Comparison of ENCODE assay signal across 17 cellular contexts in the genomic region with DNA sequence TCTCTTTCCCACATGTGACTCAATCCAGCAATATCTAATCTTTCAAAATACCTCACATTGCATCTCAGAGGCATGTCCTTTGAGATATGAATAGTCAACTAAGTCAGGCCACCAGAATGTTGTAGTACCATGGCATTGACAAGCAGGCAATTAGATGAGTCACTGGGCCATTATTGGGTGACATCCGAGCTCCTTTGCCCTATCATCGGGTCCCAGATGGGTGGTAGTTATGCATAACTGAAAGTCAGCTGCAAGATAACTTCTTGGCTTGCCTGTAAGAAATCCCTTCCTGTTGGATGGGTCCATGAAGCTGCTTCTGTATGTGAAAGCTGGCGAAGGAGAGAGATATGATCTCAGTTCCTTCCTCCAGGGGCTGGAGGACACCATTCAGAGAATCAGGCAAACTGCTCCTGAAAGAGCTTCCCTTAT. TPM values are rescaled to one million over a fixed set of nuclear protein-coding genes. Genes with fewer than 3 reads are reported as not detected.
DNase-seq lines count a peak whose midpoint lies in the region; ATAC-seq and TF ChIP-seq lines count a peak whose summit lies in the region.
"Had no signal": no experiment of that assay in that cellular context is flagged by ENCODE, and none has a peak within 500 bp of the region (broad histone marks: within the 10 kb centered on the region; RNA-seq: fewer than 3 reads in every experiment).

No MANE protein-coding gene starts in this region.

- TF ChIP-seq EP300 in esophagus muscularis mucosa (IDR thresholded peaks at IDR 0.05) = no peak

- H3K9me3 ChIP-seq in left lung = no peaks in the 10 kb centered on the region
- no peaks in the 10 kb centered on the region for H3K9me3 ChIP-seq in esophagus muscularis mucosa
- H3K9me3 ChIP-seq: pancreas had no signal

- WGBS in esophagus muscularis mucosa = 58% methylated on average over 3 of the region's 3 CpGs

- no peaks in the 10 kb centered on the region for H3K36me3 ChIP-seq in left lung
- H3K36me3 ChIP-seq in esophagus muscularis mucosa = no peaks in the 10 kb centered on the region
- H3K36me3 ChIP-seq: BLaER1 treated with 17β-estradiol and CSF1 and Interleukin-3, amounts not matched to agents 10 nM and 100 nM; cardiac muscle cell; pancreas had no signal

- peak; percentile 34 for ATAC-seq in left lung
- ATAC-seq: activated CD8-positive, alpha-beta T cell treated with anti-CD3 and anti-CD28 coated beads for 36 hours; stimulated activated memory B cell treated with anti-CD40 and anti-IgM and Interleukin-4, amounts not matched to agents 10 μg/mL and 1 μg/mL and 100 μg/mL, for 72 hours; T-helper 17 cell had no signal

- no peaks in the 10 kb centered on the region for H3K27me3 ChIP-seq in left lung
- no peaks in the 10 kb centered on the region for H3K27me3 ChIP-seq in esophagus muscularis mucosa
- H3K27me3 ChIP-seq: BLaER1 treated with 17β-estradiol and CSF1 and Interleukin-3, amounts not matched to agents 10 nM and 100 nM; cardiac muscle cell; pancreas had no signal

- H3K4me3 ChIP-seq in left lung = no peak overlapping the region
- H3K4me3 ChIP-seq in esophagus muscularis mucosa = no peak overlapping the region
- H3K4me3 ChIP-seq: BLaER1 treated with 17β-estradiol and CSF1 and Interleukin-3, amounts not matched to agents 10 nM and 100 nM; cardiac muscle cell; pancreas had no signal

- TF ChIP-seq CTCF in left lung (IDR thresholded peaks at IDR 0.05) (no peak), esophagus muscularis mucosa (IDR thresholded peaks at IDR 0.05) (no peak)

- peak; percentile 67 for DNase-seq in CD1c-positive myeloid dendritic cell (ENCODE audit: extremely low spot score)
- peak; percentile 23 for DNase-seq in HT1080 (ENCODE audit: low read depth)
- DNase-seq in T1000 (lab: John Stamatoyannopoulos, UW) = peak; percentile 33
- no peak for DNase-seq in left lung
- no peak for DNase-seq in NCI-H2227 treated with DMSO at 0.1 percent for 48 hours (lab: John Stamatoyannopoulos, UW)
- no peak for DNase-seq in esophagus muscularis mucosa (ENCODE audit: extremely low spot score)
- no peak for DNase-seq in SK-N-DZ (ENCODE audit: low spot score)
- no peak for DNase-seq in activated effector memory CD4-positive, alpha-beta T cell treated with anti-CD3 and anti-CD28 coated beads, Interleukin-2, amount 50 U/mL, for 16 hours
- DNase-seq: activated CD8-positive, alpha-beta T cell treated with anti-CD3 and anti-CD28 coated beads for 36 hours; activated gamma-delta T cell treated with Interleukin-2 at 50 U/mL for 16 hours; midbrain; pancreas; stimulated activated CD4-positive, alpha-beta T cell treated with anti-CD3 and anti-CD28 coated beads, Interleukin-2, amount 100 ng/mL, for 48 hours; T-helper 17 cell had no signal

- no peak for TF ChIP-seq POLR2A in esophagus muscularis mucosa (IDR thresholded peaks at IDR 0.05; ENCODE audit: low read depth)

- no peaks in the 10 kb centered on the region for H3K4me1 ChIP-seq in left lung
- peaks cover 6 to 20% (median 15%) of the 10 kb centered on the region in 4 donors for H3K4me1 ChIP-seq in esophagus muscularis mucosa

- intact Hi-C loops in left lung (cut with DNase I) = no loop called here
- intact Hi-C loops in esophagus muscularis mucosa (cut with DNase I) = no loop called here

- no peak overlapping the region for H3K27ac ChIP-seq in left lung
- H3K27ac ChIP-seq in esophagus muscularis mucosa (replicated peaks in 1 of 4) = no peak overlapping the region
- H3K27ac ChIP-seq: BLaER1 treated with 17β-estradiol and CSF1 and Interleukin-3, amounts not matched to agents 10 nM and 100 nM; cardiac muscle cell had no signal

RNA-seq across cellular contexts. Expression of a gene that starts 32.8 kb away (rescaled TPM):
- 0.10 and 0.74 TPM in 2 replicates for total RNA-seq in HT1080 (2014; rRNA removed; shearing (Covaris generic))
- polyA plus RNA-seq in HT1080 (2015; cell fraction: cytosol; rRNA removed) = 3.0 and 4.7 TPM in 2 replicates
- polyA plus RNA-seq in HT1080 (2015; cell fraction: nucleus; rRNA removed) = 5.8 and 6.1 TPM in 2 replicates
- 10 to 100 TPM; 19.0 to 29.5 TPM for total RNA-seq in left lung
- 100 to 1,000 TPM; 115 to 135 (median 128) TPM for total RNA-seq in esophagus muscularis mucosa
- 11.1 and 12.5 TPM in 2 replicates for polyA plus RNA-seq in SK-N-DZ (2014; cell fraction: cytosol; rRNA removed)
- 7.2 and 10.8 TPM in 2 replicates for polyA plus RNA-seq in SK-N-DZ (2014; cell fraction: nucleus; rRNA removed)

Comparison
In these comparisons a context has a peak if more than half of its experiments do, and no peak if none do; other contexts are left out.
1. DNase-seq: peak in CD1c-positive myeloid dendritic cell (single experiment), HT1080 (single experiment) and T1000 (single experiment); none in left lung (0 of 2), NCI-H2227 treated with DMSO at 0.1 percent for 48 hours (single experiment), esophagus muscularis mucosa (single experiment), SK-N-DZ (single experiment) and activated effector memory CD4-positive, alpha-beta T cell treated with anti-CD3 and anti-CD28 coated beads, Interleukin-2, amount 50 U/mL, for 16 hours (single experiment).
2. RNA of a gene that starts 32.8 kb away (total RNA-seq): 115 to 135 TPM in esophagus muscularis mucosa and 19.0 to 29.5 TPM in left lung; 0.10 to 0.74 TPM in HT1080; every median in the first group is over 10 times any median in the second.